Comparison of ENCODE assay signal across 7 cellular contexts in the genomic region with DNA sequence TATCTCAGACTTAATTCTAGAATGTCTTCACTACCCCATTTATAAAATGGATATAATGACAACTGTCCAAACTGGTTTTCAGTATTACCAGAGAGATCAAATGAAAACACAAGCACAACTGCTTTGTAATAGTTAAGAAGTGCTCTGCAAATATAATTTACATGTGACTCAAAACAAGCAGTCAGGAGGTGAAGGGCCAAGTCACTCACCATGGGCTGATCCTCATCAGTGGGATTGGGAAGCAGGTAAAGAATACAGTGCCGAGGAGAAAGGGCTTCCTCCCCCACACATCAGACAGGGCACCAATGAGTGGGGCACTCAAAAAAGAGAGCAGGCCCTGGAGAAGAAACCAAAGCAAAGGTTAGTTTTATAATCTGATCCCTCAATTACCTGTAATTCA. TPM values are rescaled to one million over a fixed set of nuclear protein-coding genes. Genes with fewer than 3 reads are reported as not detected.
"Had no signal": no experiment of that assay in that cellular context is flagged by ENCODE, and none has a peak within 500 bp of the region (broad histone marks: within the 10 kb centered on the region; RNA-seq: fewer than 3 reads in every experiment).

No MANE protein-coding gene starts in this region.

RNA-seq across cellular contexts. Expression of gene NUTM2G, which starts 20.7 kb away (rescaled TPM):
- total RNA-seq: LHCN-M2, MCF 10A, NCI-H460, Peyer's patch, Right ventricle myocardium superior, SJSA1 had no signal
- polyA plus RNA-seq: SK-N-SH had no signal
